ENCODE assay signal across 20 cellular contexts in genomic region chr6:122702846-122703245, GRCh38.
"Had no signal": no experiment of that assay in that cellular context is flagged by ENCODE, and none has a peak within 500 bp of the region (broad histone marks: within the 10 kb centered on the region; RNA-seq: fewer than 3 reads in every experiment).

No MANE protein-coding gene starts in this region.

- DNase-seq: activated CD4-positive, alpha-beta T cell treated with anti-CD3 and anti-CD28 coated beads, Interleukin-2, amount 10 ng/mL, durations not matched to agents 7 days and 5 days; activated CD8-positive, alpha-beta memory T cell treated with anti-CD3 and anti-CD28 coated beads, Interleukin-2, amount 10 ng/mL, durations not matched to agents 7 days and 5 days; activated CD8-positive, alpha-beta T cell treated with anti-CD3 and anti-CD28 coated beads for 36 hours; activated effector memory CD4-positive, alpha-beta T cell treated with anti-CD3 and anti-CD28 coated beads, Interleukin-2, amount 50 U/mL, for 16 hours; activated T-cell treated with anti-CD3 and anti-CD28 coated beads for 4 hours; brain microvascular endothelial cell; caudate nucleus; dermis blood vessel endothelial cell; effector CD8-positive, alpha-beta T cell; heart left ventricle; left colon; small intestine; stimulated activated CD4-positive, alpha-beta T cell treated with anti-CD3 and anti-CD28 coated beads, Interleukin-2, amount 100 ng/mL, for 24 hours; stimulated activated naive CD8-positive, alpha-beta T cell treated with anti-CD3 and anti-CD28 coated beads, Interleukin-15, amount 100 ng/mL, for 72 hours; tibial artery had no signal

- H3K27me3 ChIP-seq: ascending aorta, brain microvascular endothelial cell, tibial artery had no signal

- H3K4me1 ChIP-seq: ascending aorta, heart left ventricle, tibial artery had no signal

- H3K36me3 ChIP-seq: ascending aorta, brain microvascular endothelial cell, heart left ventricle, tibial artery had no signal

- ATAC-seq: activated CD4-positive, CD25-positive, alpha-beta regulatory T cell treated with anti-CD3 and anti-CD28 coated beads, Interleukin-2, amount 50 U/mL, for 24 hours; activated CD8-positive, alpha-beta memory T cell treated with anti-CD3 and anti-CD28 coated beads, Interleukin-2, amount 10 ng/mL, durations not matched to agents 7 days and 5 days; activated CD8-positive, alpha-beta T cell treated with anti-CD3 and anti-CD28 coated beads for 36 hours; heart left ventricle; left colon; sciatic nerve; stimulated activated effector memory CD8-positive, alpha-beta T cell treated with anti-CD3 and anti-CD28 coated beads, Interleukin-12 subunit alpha, Interleukin-12 subunit beta, amount 100 ng/mL, for 72 hours; stimulated activated naive CD8-positive, alpha-beta T cell treated with anti-CD3 and anti-CD28 coated beads, Interleukin-15, amount 100 ng/mL, for 72 hours had no signal

- H3K9me3 ChIP-seq: ascending aorta, heart left ventricle, tibial artery had no signal

- H3K27ac ChIP-seq: ascending aorta, brain microvascular endothelial cell, heart left ventricle, tibial artery, VCaP had no signal

- H3K4me3 ChIP-seq: ascending aorta, heart left ventricle, tibial artery had no signal
